ENCODE assay signal across 9 cellular contexts in genomic region chr1:9652379-9653194, GRCh38. TPM values are rescaled to one million over a fixed set of nuclear protein-coding genes. Genes with fewer than 3 reads are reported as not detected.
A peak's percentile ranks its signal among the peaks of the same experiment; 100 is the strongest.
DNase-seq lines count a peak whose midpoint lies in the region; ATAC-seq, FAIRE-seq and TF ChIP-seq lines count a peak whose summit lies in the region.
"Had no signal": no experiment of that assay in that cellular context is flagged by ENCODE, and none has a peak within 500 bp of the region (broad histone marks: within the 10 kb centered on the region; RNA-seq: fewer than 3 reads in every experiment).

No MANE protein-coding gene starts in this region.

- no peak for TF ChIP-seq CTCF in GM13976 (IDR thresholded peaks at IDR 0.05; ENCODE audit: borderline replicate concordance, control extremely low read depth, extremely low read depth, insufficient read depth, missing control alignments)

- no peaks in the 10 kb centered on the region for H3K9me3 Mint-ChIP-seq in activated T-helper 2 cell treated with anti-CD3 and anti-CD28 coated beads, Interferon-gamma antibody, Interleukin-2, Interleukin-4, amounts not matched to agents 10 μg/mL and 5 μg/mL and 100 μg/mL, durations not matched to agents 14 hours and 24 hours and 36 hours

- intact Hi-C loops in activated T-helper 2 cell treated with anti-CD3 and anti-CD28 coated beads, Interferon-gamma antibody, Interleukin-2, Interleukin-4, amounts not matched to agents 10 μg/mL and 5 μg/mL and 100 μg/mL, durations not matched to agents 14 hours and 24 hours and 36 hours (cut with micrococcal nuclease), result loop anchor here (2.0 kb wide), 1 partner anchor 64 kb away; no protein-coding TSS in a partner anchor
- intact Hi-C loops in left ventricle myocardium superior (cut with micrococcal nuclease), result no loop called here

- ATAC-seq in left ventricle myocardium superior, result peak; percentile 30

- peak overlapping the region; percentile 92 for H3K27ac Mint-ChIP-seq in activated T-helper 2 cell treated with anti-CD3 and anti-CD28 coated beads, Interferon-gamma antibody, Interleukin-2, Interleukin-4, amounts not matched to agents 10 μg/mL and 5 μg/mL and 100 μg/mL, durations not matched to agents 14 hours and 24 hours and 36 hours

- no peaks in the 10 kb centered on the region for H3K27me3 Mint-ChIP-seq in activated T-helper 2 cell treated with anti-CD3 and anti-CD28 coated beads, Interferon-gamma antibody, Interleukin-2, Interleukin-4, amounts not matched to agents 10 μg/mL and 5 μg/mL and 100 μg/mL, durations not matched to agents 14 hours and 24 hours and 36 hours (ENCODE audit: low read depth)

- H3K4me1 Mint-ChIP-seq in activated T-helper 2 cell treated with anti-CD3 and anti-CD28 coated beads, Interferon-gamma antibody, Interleukin-2, Interleukin-4, amounts not matched to agents 10 μg/mL and 5 μg/mL and 100 μg/mL, durations not matched to agents 14 hours and 24 hours and 36 hours (ENCODE audit: low read depth), result peaks cover 55% of the 10 kb centered on the region

- in situ Hi-C loops in GM13976 (cut with MboI; ENCODE audit: low sequenced_read_pairs, unreplicated experiment), result no loop called here

- H3K4me3 Mint-ChIP-seq in activated T-helper 2 cell treated with anti-CD3 and anti-CD28 coated beads, Interferon-gamma antibody, Interleukin-2, Interleukin-4, amounts not matched to agents 10 μg/mL and 5 μg/mL and 100 μg/mL, durations not matched to agents 14 hours and 24 hours and 36 hours (ENCODE audit: low read depth), result peak overlapping the region; percentile 95

- H3K36me3 Mint-ChIP-seq in activated T-helper 2 cell treated with anti-CD3 and anti-CD28 coated beads, Interferon-gamma antibody, Interleukin-2, Interleukin-4, amounts not matched to agents 10 μg/mL and 5 μg/mL and 100 μg/mL, durations not matched to agents 14 hours and 24 hours and 36 hours (ENCODE audit: low read depth), result peaks cover 58% of the 10 kb centered on the region

- DNase-seq in GM13976 (ENCODE audit: low spot score), result peak; percentile 74
- peak; percentile 78 for DNase-seq in NOMO-1 treated with DMSO at 0.1 percent for 48 hours (lab: John Stamatoyannopoulos, UW; ENCODE audit: unreplicated experiment)
- peak; percentile 71 for DNase-seq in activated T-helper 2 cell treated with anti-CD3 and anti-CD28 coated beads, Interferon-gamma antibody, Interleukin-2, Interleukin-4, amounts not matched to agents 10 μg/mL and 5 μg/mL and 100 μg/mL, durations not matched to agents 14 hours and 24 hours and 36 hours (ENCODE audit: low spot score)
- peak; percentile 57 for DNase-seq in left ventricle myocardium superior
- peak; percentile 43 for DNase-seq in stimulated activated CD4-positive, alpha-beta T cell treated with anti-CD3 and anti-CD28 coated beads, Interleukin-12 subunit alpha, Interleukin-12 subunit beta, amount 100 ng/mL, for 4 hours
- no peak for DNase-seq in pons (ENCODE audit: low spot score)
- no peak for DNase-seq in frontal cortex (ENCODE audit: low spot score in 2 of 2)
- no peak for DNase-seq in NCI-H1048 (lab: John Stamatoyannopoulos, UW)

- no peak for FAIRE-seq in frontal cortex (lab: Jason Lieb, UNC)
- FAIRE-seq: TTC549 had no signal

RNA-seq across cellular contexts. Expression of gene PIK3CD, which starts 1.1 kb away (rescaled TPM):
- 184 and 189 TPM in 2 replicates for total RNA-seq in activated T-helper 2 cell treated with anti-CD3 and anti-CD28 coated beads, Interferon-gamma antibody, Interleukin-2, Interleukin-4, amounts not matched to agents 10 μg/mL and 5 μg/mL and 100 μg/mL, durations not matched to agents 14 hours and 24 hours and 36 hours
- total RNA-seq in left ventricle myocardium superior (3.4 TPM), frontal cortex (10.6 TPM)

Comparison
In these comparisons a context has a peak if more than half of its experiments do, and no peak if none do; other contexts are left out.
1. DNase-seq: peak in GM13976 (single experiment), NOMO-1 treated with DMSO at 0.1 percent for 48 hours (single experiment), activated T-helper 2 cell treated with anti-CD3 and anti-CD28 coated beads, Interferon-gamma antibody, Interleukin-2, Interleukin-4, amounts not matched to agents 10 μg/mL and 5 μg/mL and 100 μg/mL, durations not matched to agents 14 hours and 24 hours and 36 hours (single experiment), left ventricle myocardium superior (single experiment) and stimulated activated CD4-positive, alpha-beta T cell treated with anti-CD3 and anti-CD28 coated beads, Interleukin-12 subunit alpha, Interleukin-12 subunit beta, amount 100 ng/mL, for 4 hours (single experiment); none in pons (single experiment), frontal cortex (0 of 2) and NCI-H1048 (single experiment).
2. RNA of gene PIK3CD, which starts 1.1 kb away (total RNA-seq): 184 to 189 TPM in activated T-helper 2 cell treated with anti-CD3 and anti-CD28 coated beads, Interferon-gamma antibody, Interleukin-2, Interleukin-4, amounts not matched to agents 10 μg/mL and 5 μg/mL and 100 μg/mL, durations not matched to agents 14 hours and 24 hours and 36 hours; 10.6 TPM in frontal cortex (single experiment) and 3.4 TPM in left ventricle myocardium superior (single experiment); every median in the first group is over 10 times any median in the second.